In the genomic region with DNA sequence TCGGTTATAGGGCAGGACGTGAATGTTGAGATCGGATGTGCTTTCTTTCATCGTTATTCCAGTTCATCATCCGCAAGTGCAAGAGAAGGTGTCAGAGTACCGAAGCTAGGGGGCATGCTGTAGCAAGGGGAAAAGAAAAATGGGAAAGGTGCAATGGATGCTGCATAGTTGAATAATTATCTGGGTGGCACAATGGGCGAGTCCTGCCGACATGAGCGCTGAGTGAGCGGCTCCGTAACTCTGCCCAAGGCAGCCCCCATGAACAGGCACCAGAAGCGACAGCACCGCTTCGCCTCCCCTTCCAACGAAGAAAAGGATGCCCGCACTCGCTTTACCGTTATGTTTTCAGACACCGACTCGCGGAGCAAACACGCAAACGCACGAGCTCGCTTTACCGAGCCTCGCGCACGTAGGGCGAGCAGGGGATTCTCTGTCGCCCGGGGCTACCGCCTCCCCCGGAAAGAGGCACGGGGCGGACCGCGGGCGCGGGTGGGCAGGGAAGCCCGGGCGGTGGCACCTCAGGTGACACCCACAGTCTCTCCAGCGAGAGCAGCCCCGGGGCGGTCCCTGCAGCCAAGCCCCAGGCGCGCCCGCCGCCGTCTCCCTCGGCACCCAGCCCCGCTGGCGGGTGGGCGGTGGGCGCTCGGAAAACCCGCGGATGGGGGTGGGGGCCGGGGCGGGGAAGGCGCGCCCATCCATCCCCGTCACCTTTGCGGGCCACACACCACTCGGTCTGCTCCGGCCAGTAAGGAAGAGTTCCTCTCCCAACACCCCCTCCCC, we compare ENCODE assay signal across 1 cellular context.
TF ChIP-seq lines count a peak whose summit lies in the region.

No MANE protein-coding gene starts in this region.

TF ChIP-seq in GM12878, 131 proteins besides CTCF, POLR2A, EP300 and RAD21 (continued from another document):
- peak; percentile 3; the same call in 1 of the 2 replicates for TF ChIP-seq GATAD2B (conservative IDR thresholded peaks at IDR 0.05; ENCODE audit: low read depth)
- TF ChIP-seq STAT3 (IDR thresholded peaks at IDR 0.05; ENCODE audit: low read depth, low read length): no peak
- TF ChIP-seq YY1 (IDR thresholded peaks at IDR 0.05; ENCODE audit: low read depth, low read length): peak; percentile 53; the same call in 1 of the 2 replicates
- no peak for TF ChIP-seq POLR2AphosphoS2 (IDR thresholded peaks at IDR 0.05; ENCODE audit: low read depth, low read length)
- TF ChIP-seq RUNX3 (IDR thresholded peaks at IDR 0.05; ENCODE audit: low read length): 0 out of 2 replicates have a peak, but pooled peaks have one; percentile 35
